8 cellular contexts compared by ENCODE assay signal in genomic region chr12:132686831-132687210, GRCh38. TPM values are rescaled to one million over a fixed set of nuclear protein-coding genes. Genes with fewer than 3 reads are reported as not detected.
DNase-seq lines count a peak whose midpoint lies in the region; FAIRE-seq and TF ChIP-seq lines count a peak whose summit lies in the region.

No MANE protein-coding gene starts in this region.

- peak overlapping the region; percentile 98 for H3K27ac ChIP-seq in HEK293 (ENCODE audit: extremely low read depth, low read depth, low read length)
- H3K27ac ChIP-seq in OCI-LY3 (ENCODE audit: low read length), result peak overlapping the region; percentile 51
- peak overlapping the region; percentile 52 for H3K27ac ChIP-seq in neutrophil

- peaks cover 23% of the 10 kb centered on the region for H4K20me1 ChIP-seq in OCI-LY3 (ENCODE audit: insufficient read depth, low read length)

- H3K9me3 ChIP-seq in HEK293 (ENCODE audit: control insufficient read depth, insufficient read depth, low read depth, low read length), result no peaks in the 10 kb centered on the region
- H3K9me3 ChIP-seq in OCI-LY3 (ENCODE audit: insufficient read depth, low read length), result no peaks in the 10 kb centered on the region
- no peaks in the 10 kb centered on the region for H3K9me3 ChIP-seq in neutrophil

- no peak for FAIRE-seq in RCC 7860 (lab: Jason Lieb, UNC)

- CTCF ChIA-PET in HEK293 (lab: Yijun Ruan, JAX), result interaction anchor here (1.0 kb wide), 1 partner anchor 8 kb away, joined by 3 read pairs; no protein-coding TSS in a partner anchor

- H3K4me3 ChIP-seq in HEK293 (ENCODE audit: low read depth, low read length) (peak overlapping the region; percentile 67), OCI-LY3 (ENCODE audit: low read length) (peak overlapping the region; percentile 98), neutrophil (ENCODE audit: low read depth in 1 of 2, low read length in 1 of 2) (peak overlapping the region; percentile 72 to 88)

- H3K79me2 ChIP-seq in OCI-LY3 (ENCODE audit: low read length), result peaks cover 66% of the 10 kb centered on the region

- peak overlapping the region; percentile 87 for H3K4me3 Mint-ChIP-seq in endothelial cell (ENCODE audit: unreplicated experiment)

- no peaks in the 10 kb centered on the region for H3K27me3 ChIP-seq in OCI-LY3 (ENCODE audit: low read depth, low read length)
- peaks cover 9% of the 10 kb centered on the region for H3K27me3 ChIP-seq in neutrophil

- H3K4me2 ChIP-seq in OCI-LY3 (ENCODE audit: low read length), result peak overlapping the region; percentile 78

- peaks cover 30% of the 10 kb centered on the region for H3K36me3 Mint-ChIP-seq in endothelial cell (ENCODE audit: low read depth, unreplicated experiment)

- H3K36me3 ChIP-seq in HEK293 (ENCODE audit: control insufficient read depth in 2 of 2, insufficient read depth in 1 of 2, low read length in 2 of 2) (peaks cover 21 to 33% of the 10 kb centered on the region in 2 experiments; a peak in 2 of 3 replicates), OCI-LY3 (replicated peaks; ENCODE audit: low read depth, low read length) (peaks cover 11% of the 10 kb centered on the region), neutrophil (no peaks in the 10 kb centered on the region)

- no peaks in the 10 kb centered on the region for H3K9me3 Mint-ChIP-seq in endothelial cell (ENCODE audit: unreplicated experiment)

- POLR2A ChIA-PET in HEK293 (lab: Yijun Ruan, JAX), result no interaction called here

- H3K27me3 Mint-ChIP-seq in endothelial cell (ENCODE audit: unreplicated experiment), result peaks cover 12% of the 10 kb centered on the region

- H3K4me1 ChIP-seq in HEK293 (ENCODE audit: control insufficient read depth, insufficient read depth, low read length) (0 out of 2 replicates have a peak, but pooled peaks cover 3% of the 10 kb centered on the region), OCI-LY3 (ENCODE audit: low read length) (peaks cover 11% of the 10 kb centered on the region), neutrophil (ENCODE audit: control insufficient read depth in 1 of 2, insufficient read depth in 1 of 2, low read depth in 1 of 2, low read length in 1 of 2) (peaks cover 11 to 14% of the 10 kb centered on the region in 2 experiments)

- H3K9ac ChIP-seq in OCI-LY3 (ENCODE audit: low read length), result peak overlapping the region; percentile 95

- TF ChIP-seq CTCF in HEK293 (tag by site-specific recombination; IDR thresholded peaks at IDR 0.05), result no peak
- TF ChIP-seq CTCF in OCI-LY3 (IDR thresholded peaks at IDR 0.05; ENCODE audit: low read depth, low read length), result no peak
- no peak for TF ChIP-seq CTCF in endothelial cell (IDR thresholded peaks at IDR 0.05; ENCODE audit: unreplicated experiment)
- TF ChIP-seq CTCF in neutrophil (IDR thresholded peaks at IDR 0.05), result no peak

- DNase-seq in NCI-H1417 (lab: John Stamatoyannopoulos, UW) (peak; percentile 53 to 96 (median 77)), NCI-H1417 treated with DMSO at 0.1 percent for 48 hours (lab: John Stamatoyannopoulos, UW) (no peak), endothelial cell (ENCODE audit: low spot score) (no peak), RCC 7860 (ENCODE audit: low spot score) (no peak), NCI-H226 (no peak)

- H2AFZ ChIP-seq in OCI-LY3 (ENCODE audit: low read depth, low read length), result no peak overlapping the region

- H3K27ac Mint-ChIP-seq in endothelial cell (ENCODE audit: unreplicated experiment), result no peak overlapping the region

- peaks cover 25% of the 10 kb centered on the region for H3K4me1 Mint-ChIP-seq in endothelial cell (ENCODE audit: unreplicated experiment)

TF ChIP-seq in HEK293, 187 proteins besides CTCF, POLR2A, EP300 and RAD21:
- TF ChIP-seq, protein P1, sequence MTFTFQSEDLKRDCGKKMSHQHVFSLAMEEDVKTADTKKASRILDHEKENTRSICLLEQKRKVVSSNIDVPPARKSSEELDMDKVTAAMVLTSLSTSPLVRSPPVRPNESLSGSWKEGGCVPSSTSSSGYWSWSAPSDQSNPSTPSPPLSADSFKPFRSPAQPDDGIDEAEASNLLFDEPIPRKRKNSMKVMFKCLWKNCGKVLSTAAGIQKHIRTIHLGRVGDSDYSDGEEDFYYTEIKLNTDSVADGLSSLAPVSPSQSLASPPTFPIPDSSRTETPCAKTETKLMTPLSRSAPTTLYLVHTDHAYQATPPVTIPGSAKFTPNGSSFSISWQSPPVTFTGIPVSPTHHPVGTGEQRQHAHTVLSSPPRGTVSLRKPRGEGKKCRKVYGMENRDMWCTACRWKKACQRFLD (tag by site-specific recombination; IDR thresholded peaks at IDR 0.05), result no peak
- TF ChIP-seq ZNF664 (tag by site-specific recombination; IDR thresholded peaks at IDR 0.05) (no peak), ZNF202 (tag by site-specific recombination; IDR thresholded peaks at IDR 0.05; ENCODE audit: borderline replicate concordance) (no peak), ZNF426 (tag by site-specific recombination; IDR thresholded peaks at IDR 0.05) (no peak), ZNF140 (tag by site-specific recombination; IDR thresholded peaks at IDR 0.05) (no peak), ZNF677 (tag by site-specific recombination; IDR thresholded peaks at IDR 0.05) (no peak), ZNF398 (tag by site-specific recombination; IDR thresholded peaks at IDR 0.05) (peak; percentile 42; the same call in 1 of the 2 replicates), ZBTB6 (tag by site-specific recombination; IDR thresholded peaks at IDR 0.05) (no peak), ZNF335 (tag by site-specific recombination; conservative IDR thresholded peaks at IDR 0.05) (no peak)
- TF ChIP-seq, protein P2, sequence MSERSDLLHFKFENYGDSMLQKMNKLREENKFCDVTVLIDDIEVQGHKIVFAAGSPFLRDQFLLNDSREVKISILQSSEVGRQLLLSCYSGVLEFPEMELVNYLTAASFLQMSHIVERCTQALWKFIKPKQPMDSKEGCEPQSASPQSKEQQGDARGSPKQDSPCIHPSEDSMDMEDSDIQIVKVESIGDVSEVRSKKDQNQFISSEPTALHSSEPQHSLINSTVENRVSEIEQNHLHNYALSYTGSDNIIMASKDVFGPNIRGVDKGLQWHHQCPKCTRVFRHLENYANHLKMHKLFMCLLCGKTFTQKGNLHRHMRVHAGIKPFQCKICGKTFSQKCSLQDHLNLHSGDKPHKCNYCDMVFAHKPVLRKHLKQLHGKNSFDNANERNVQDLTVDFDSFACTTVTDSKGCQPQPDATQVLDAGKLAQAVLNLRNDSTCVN (tag by site-specific recombination; optimal IDR thresholded peaks at IDR 0.05), result peak; percentile 50

RNA-seq across cellular contexts. Expression of gene POLE, which starts 0.3 kb away (rescaled TPM):
- total RNA-seq in endothelial cell (ENCODE audit: unreplicated experiment), result 137 TPM

RNA-seq across cellular contexts. Expression of gene PXMP2, which starts 0.6 kb away (rescaled TPM):
- total RNA-seq in endothelial cell (ENCODE audit: unreplicated experiment), result 18.6 TPM

RNA-seq across cellular contexts. Expression of gene PGAM5, which starts 23.8 kb away (rescaled TPM):
- total RNA-seq in endothelial cell (ENCODE audit: unreplicated experiment), result 43.9 TPM

Comparison
In these comparisons a context has a peak if more than half of its experiments do, and no peak if none do; other contexts are left out.
1. DNase-seq: peak in NCI-H1417 (3 of 3); none in NCI-H1417 treated with DMSO at 0.1 percent for 48 hours (single experiment), endothelial cell (single experiment), RCC 7860 (single experiment) and NCI-H226 (single experiment).
2. Peak in every context shown above with its lines, with median percentiles within 50 percentile points of each other: H3K27ac ChIP-seq and H3K4me3 ChIP-seq.